In genomic region chr12:113197518-113198077, GRCh38 we compare ENCODE assay signal across 11 cellular contexts. TPM values are rescaled to one million over a fixed set of nuclear protein-coding genes. Genes with fewer than 3 reads are reported as not detected.
"Had no signal": no experiment of that assay in that cellular context is flagged by ENCODE, and none has a peak within 500 bp of the region (broad histone marks: within the 10 kb centered on the region; RNA-seq: fewer than 3 reads in every experiment).

No MANE protein-coding gene starts in this region.

- H3K27me3 Mint-ChIP-seq: activated naive CD8-positive, alpha-beta T cell treated with anti-CD3 and anti-CD28 coated beads, Interleukin-2, amount 10 ng/mL, durations not matched to agents 7 days and 5 days; T-cell had no signal

- H3K4me1 Mint-ChIP-seq: natural killer cell had no signal

- H3K4me3 Mint-ChIP-seq: activated naive CD8-positive, alpha-beta T cell treated with anti-CD3 and anti-CD28 coated beads, Interleukin-2, amount 10 ng/mL, durations not matched to agents 7 days and 5 days; natural killer cell; T-cell had no signal

- H3K27ac ChIP-seq: breast epithelium, hepatocyte, left lung, skin epidermis had no signal

- H3K27me3 ChIP-seq: ascending aorta, breast epithelium, hepatocyte, left lung had no signal

- H3K27ac Mint-ChIP-seq: activated naive CD8-positive, alpha-beta T cell treated with anti-CD3 and anti-CD28 coated beads, Interleukin-2, amount 10 ng/mL, durations not matched to agents 7 days and 5 days; natural killer cell; T-cell had no signal

- H3K9me3 Mint-ChIP-seq: activated naive CD8-positive, alpha-beta T cell treated with anti-CD3 and anti-CD28 coated beads, Interleukin-2, amount 10 ng/mL, durations not matched to agents 7 days and 5 days; natural killer cell; T-cell had no signal

- H3K4me2 ChIP-seq: hepatocyte had no signal

- H3K9me3 ChIP-seq: ascending aorta, breast epithelium, left lung had no signal

- H2AFZ ChIP-seq: hepatocyte had no signal

- H3K4me3 ChIP-seq: ascending aorta, breast epithelium, hepatocyte, left lung, skin epidermis had no signal

- H3K4me1 ChIP-seq: breast epithelium had no signal

- H3K36me3 Mint-ChIP-seq: activated naive CD8-positive, alpha-beta T cell treated with anti-CD3 and anti-CD28 coated beads, Interleukin-2, amount 10 ng/mL, durations not matched to agents 7 days and 5 days; natural killer cell had no signal

- DNase-seq: natural killer cell, T1000 had no signal

- H3K36me3 ChIP-seq: ascending aorta, breast epithelium had no signal

- H3K79me2 ChIP-seq: hepatocyte had no signal

RNA-seq across cellular contexts. Expression of gene CFAP73, which starts 48.1 kb away (rescaled TPM):
- total RNA-seq: ascending aorta, hepatocyte, mucosa of gallbladder, natural killer cell, posterior vena cava had no signal
- polyA plus RNA-seq: hepatocyte had no signal
